Comparison of ENCODE assay signal across 26 cellular contexts in genomic region chr9:91308144-91308543, GRCh38.
"Had no signal": no experiment of that assay in that cellular context is flagged by ENCODE, and none has a peak within 500 bp of the region (broad histone marks: within the 10 kb centered on the region; RNA-seq: fewer than 3 reads in every experiment).

No MANE protein-coding gene starts in this region.

- H3K27me3 ChIP-seq: breast epithelium, esophagus squamous epithelium, gastroesophageal sphincter, pancreas, suprapubic skin, tibial nerve had no signal

- H3K27me3 Mint-ChIP-seq: activated B cell treated with CpG ODN at 0.5 μM for 24 hours; activated naive CD8-positive, alpha-beta T cell treated with anti-CD3 and anti-CD28 coated beads, Interleukin-2, amount 10 ng/mL, durations not matched to agents 7 days and 5 days; central memory CD8-positive, alpha-beta T cell; natural killer cell treated with Interleukin-12 subunit alpha and Interleukin-12 subunit beta and Interleukin-15 and Interleukin-18, amount 100 ng/mL, for 72 hours; stimulated activated naive CD8-positive, alpha-beta T cell treated with anti-CD3 and anti-CD28 coated beads, Interleukin-15, amount 100 ng/mL, for 72 hours had no signal

- H3K4me3 Mint-ChIP-seq: activated B cell treated with CpG ODN at 0.5 μM for 24 hours; activated naive CD8-positive, alpha-beta T cell treated with anti-CD3 and anti-CD28 coated beads, Interleukin-2, amount 10 ng/mL, durations not matched to agents 7 days and 5 days; central memory CD8-positive, alpha-beta T cell; endodermal cell; natural killer cell treated with Interleukin-12 subunit alpha and Interleukin-12 subunit beta and Interleukin-15 and Interleukin-18, amount 100 ng/mL, for 72 hours; stimulated activated naive CD8-positive, alpha-beta T cell treated with anti-CD3 and anti-CD28 coated beads, Interleukin-15, amount 100 ng/mL, for 72 hours had no signal

- H3K27ac Mint-ChIP-seq: activated B cell treated with CpG ODN at 0.5 μM for 24 hours; activated naive CD8-positive, alpha-beta T cell treated with anti-CD3 and anti-CD28 coated beads, Interleukin-2, amount 10 ng/mL, durations not matched to agents 7 days and 5 days; endodermal cell had no signal

- H3K9me3 Mint-ChIP-seq: activated B cell treated with CpG ODN at 0.5 μM for 24 hours; central memory CD8-positive, alpha-beta T cell; endodermal cell; natural killer cell treated with Interleukin-12 subunit alpha and Interleukin-12 subunit beta and Interleukin-15 and Interleukin-18, amount 100 ng/mL, for 72 hours; stimulated activated naive CD8-positive, alpha-beta T cell treated with anti-CD3 and anti-CD28 coated beads, Interleukin-15, amount 100 ng/mL, for 72 hours had no signal

- H3K9me3 ChIP-seq: breast epithelium, esophagus squamous epithelium, gastroesophageal sphincter, pancreas, psoas muscle, suprapubic skin, tibial nerve had no signal

- DNase-seq: activated B cell treated with CpG ODN at 0.5 μM for 24 hours; activated CD4-positive, alpha-beta T cell treated with anti-CD3 and anti-CD28 coated beads for 48 hours; activated CD8-positive, alpha-beta memory T cell treated with anti-CD3 and anti-CD28 coated beads for 24 hours; activated CD8-positive, alpha-beta memory T cell treated with anti-CD3 and anti-CD28 coated beads, Interleukin-2, amount 50 U/mL, for 4 hours; activated gamma-delta T cell treated with Interleukin-2 at 50 U/mL for 16 hours; activated naive CD8-positive, alpha-beta T cell treated with anti-CD3 and anti-CD28 coated beads, Interleukin-2, amount 10 ng/mL, durations not matched to agents 7 days and 5 days; amniotic stem cell; endodermal cell; esophagus squamous epithelium; head of caudate nucleus; left cardiac atrium; midbrain; pancreas; psoas muscle; right cardiac atrium; stimulated activated CD4-positive, alpha-beta T cell treated with anti-CD3 and anti-CD28 coated beads, Interleukin-12 subunit alpha, Interleukin-12 subunit beta, amount 100 ng/mL, for 4 hours; stimulated activated CD4-positive, alpha-beta T cell treated with anti-CD3 and anti-CD28 coated beads, Interleukin-4, amount 100 ng/mL, for 4 hours; stimulated activated naive CD8-positive, alpha-beta T cell treated with anti-CD3 and anti-CD28 coated beads, Interleukin-15, amount 100 ng/mL, for 72 hours; T-helper 1 cell; T1000 had no signal

- ATAC-seq: gastroesophageal sphincter; left cardiac atrium; natural killer cell treated with Interleukin-12 subunit alpha and Interleukin-12 subunit beta and Interleukin-15 and Interleukin-18, amount 100 ng/mL, for 72 hours; pancreas; psoas muscle; right cardiac atrium; stimulated activated naive CD8-positive, alpha-beta T cell treated with anti-CD3 and anti-CD28 coated beads, Interleukin-15, amount 100 ng/mL, for 72 hours had no signal

- H3K27ac ChIP-seq: breast epithelium, esophagus squamous epithelium, gastroesophageal sphincter, pancreas, psoas muscle, suprapubic skin had no signal

- H3K36me3 ChIP-seq: breast epithelium, gastroesophageal sphincter, pancreas had no signal

- H3K4me3 ChIP-seq: breast epithelium, esophagus squamous epithelium, gastroesophageal sphincter, pancreas, psoas muscle, suprapubic skin, tibial nerve had no signal
